12 cellular contexts compared by ENCODE assay signal in the genomic region with DNA sequence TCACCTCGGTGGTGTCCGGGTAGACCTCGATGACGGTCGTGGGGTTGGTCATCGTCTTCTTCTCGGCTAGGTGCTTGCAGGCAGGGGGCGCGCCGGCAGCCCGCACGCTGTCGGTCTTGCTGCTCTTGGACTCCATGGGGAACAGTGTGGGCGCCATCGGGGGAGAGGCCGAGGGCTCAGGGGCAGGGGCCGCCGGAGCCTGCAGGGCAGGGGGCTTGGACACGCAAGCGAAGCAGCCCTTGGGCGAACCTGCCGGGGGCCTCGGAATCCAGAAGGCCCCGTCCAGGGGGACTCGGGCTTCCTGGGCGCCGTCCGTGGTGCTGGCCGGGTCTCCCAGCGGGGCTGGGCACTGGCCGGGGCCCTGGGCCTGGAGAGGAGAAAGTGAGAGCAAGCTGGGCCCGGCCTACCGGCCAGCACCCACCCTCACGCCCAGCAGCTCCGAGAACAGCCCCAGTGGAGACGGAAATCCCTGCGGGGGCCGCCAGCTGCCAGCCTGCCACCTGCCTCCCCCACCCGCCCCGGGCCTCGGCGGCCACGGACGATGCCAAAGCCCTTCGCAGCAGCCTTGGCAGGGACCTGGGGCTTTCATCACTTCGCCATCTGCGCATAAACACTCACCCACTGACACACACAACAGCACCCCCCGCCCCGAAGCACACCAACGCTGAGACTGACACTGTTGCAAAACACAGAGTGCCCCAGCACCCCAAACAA. TPM values are rescaled to one million over a fixed set of nuclear protein-coding genes. Genes with fewer than 3 reads are reported as not detected.
DNase-seq lines count a peak whose midpoint lies in the region; ATAC-seq, FAIRE-seq and TF ChIP-seq lines count a peak whose summit lies in the region.
"Had no signal": no experiment of that assay in that cellular context is flagged by ENCODE, and none has a peak within 500 bp of the region (broad histone marks: within the 10 kb centered on the region; RNA-seq: fewer than 3 reads in every experiment).

No MANE protein-coding gene starts in this region.

- DNase-seq in G401 (ENCODE audit: low spot score) (peak; percentile 90), astrocyte (ENCODE audit: low read depth) (no peak), hepatocyte (ENCODE audit: low spot score) (no peak), gastrocnemius medialis (peak; percentile 54 to 79), NCI-H187 treated with DMSO at 0.1 percent for 48 hours (lab: John Stamatoyannopoulos, UW) (no peak), OCI-M2 (lab: John Stamatoyannopoulos, UW; ENCODE audit: unreplicated experiment) (no peak), GM10266 (ENCODE audit: extremely low spot score) (no peak)
- no peak for DNase-seq in activated CD8-positive, alpha-beta T cell treated with anti-CD3 and anti-CD28 coated beads, Interleukin-2, amount 10 ng/mL, durations not matched to agents 7 days and 5 days
- DNase-seq: NCI-H2081; stimulated activated naive B cell treated with anti-CD40 and anti-IgM and Interleukin-4, amounts not matched to agents 10 μg/mL and 1 μg/mL and 100 μg/mL, for 72 hours; T-cell had no signal

- H3K4me2 ChIP-seq in astrocyte (ENCODE audit: low read length) = peak overlapping the region; percentile 84
- peak overlapping the region; percentile 95 for H3K4me2 ChIP-seq in hepatocyte

- peaks cover 9% of the 10 kb centered on the region for H3K27me3 Mint-ChIP-seq in astrocyte (ENCODE audit: low read depth, unreplicated experiment)
- peaks cover 22% of the 10 kb centered on the region for H3K27me3 Mint-ChIP-seq in activated CD8-positive, alpha-beta T cell treated with anti-CD3 and anti-CD28 coated beads, Interleukin-2, amount 10 ng/mL, durations not matched to agents 7 days and 5 days (ENCODE audit: low read depth)

- in situ Hi-C loops in G401 (cut with HindIII; ENCODE audit: low sequenced_read_pairs) = no loop called here
- in situ Hi-C loops in gastrocnemius medialis (cut with MboI; ENCODE audit: low sequenced_read_pairs in 4 of 4) = no loop called here

- H3K4me3 Mint-ChIP-seq in astrocyte (ENCODE audit: unreplicated experiment) = peak overlapping the region; percentile 70
- no peak overlapping the region for H3K4me3 Mint-ChIP-seq in activated CD8-positive, alpha-beta T cell treated with anti-CD3 and anti-CD28 coated beads, Interleukin-2, amount 10 ng/mL, durations not matched to agents 7 days and 5 days
- H3K4me3 Mint-ChIP-seq: stimulated activated naive B cell treated with anti-CD40 and anti-IgM and Interleukin-4, amounts not matched to agents 10 μg/mL and 1 μg/mL and 100 μg/mL, for 72 hours had no signal

- H3K4me1 Mint-ChIP-seq in astrocyte (ENCODE audit: low read depth, unreplicated experiment) = peaks cover 12% of the 10 kb centered on the region
- peaks cover 19% of the 10 kb centered on the region for H3K4me1 Mint-ChIP-seq in activated CD8-positive, alpha-beta T cell treated with anti-CD3 and anti-CD28 coated beads, Interleukin-2, amount 10 ng/mL, durations not matched to agents 7 days and 5 days (ENCODE audit: low read depth)

- peaks cover 6% of the 10 kb centered on the region for H3K9me3 ChIP-seq in astrocyte (ENCODE audit: insufficient read depth, low read depth, low read length)
- H3K9me3 ChIP-seq in hepatocyte (ENCODE audit: low read depth) = no peaks in the 10 kb centered on the region
- H3K9me3 ChIP-seq in gastrocnemius medialis = no peaks in the 10 kb centered on the region

- intact Hi-C loops in gastrocnemius medialis (cut with DNase I; ENCODE audit: low total_unique reads) = loop anchor here (2.0 to 5.0 kb wide), 2 partner anchors 15 to 181 kb away; a partner anchor contains a TSS

- WGBS in hepatocyte (ENCODE audit: low lambda C conversion rate, missing lambda C conversion rate) = 75% methylated on average over 21 of the region's 50 CpGs

- FAIRE-seq in astrocyte (lab: Jason Lieb, UNC) = no peak

- POLR2A ChIA-PET in activated CD8-positive, alpha-beta T cell treated with anti-CD3 and anti-CD28 coated beads, Interleukin-2, amount 10 ng/mL, durations not matched to agents 7 days and 5 days (lab: Charles Lee) = no interaction called here

- no peaks in the 10 kb centered on the region for H3K9me3 Mint-ChIP-seq in astrocyte (ENCODE audit: unreplicated experiment)
- H3K9me3 Mint-ChIP-seq in activated CD8-positive, alpha-beta T cell treated with anti-CD3 and anti-CD28 coated beads, Interleukin-2, amount 10 ng/mL, durations not matched to agents 7 days and 5 days (ENCODE audit: insufficient read depth) = no peaks in the 10 kb centered on the region
- H3K9me3 Mint-ChIP-seq: T-cell had no signal

- H3K36me3 ChIP-seq in astrocyte (ENCODE audit: insufficient read depth, low read length) (no peaks in the 10 kb centered on the region), hepatocyte (replicated peaks; ENCODE audit: insufficient read depth, low read depth) (no peaks in the 10 kb centered on the region), gastrocnemius medialis (peaks cover 0 to 4% of the 10 kb centered on the region in 2 donors)

- H3K27ac Mint-ChIP-seq in astrocyte (ENCODE audit: unreplicated experiment) = no peak overlapping the region
- no peak overlapping the region for H3K27ac Mint-ChIP-seq in activated CD8-positive, alpha-beta T cell treated with anti-CD3 and anti-CD28 coated beads, Interleukin-2, amount 10 ng/mL, durations not matched to agents 7 days and 5 days
- H3K27ac Mint-ChIP-seq: stimulated activated naive B cell treated with anti-CD40 and anti-IgM and Interleukin-4, amounts not matched to agents 10 μg/mL and 1 μg/mL and 100 μg/mL, for 72 hours; T-cell had no signal

- CTCF ChIA-PET in activated CD8-positive, alpha-beta T cell treated with anti-CD3 and anti-CD28 coated beads, Interleukin-2, amount 10 ng/mL, durations not matched to agents 7 days and 5 days (lab: Charles Lee) = no interaction called here

- H3K4me1 ChIP-seq in astrocyte (ENCODE audit: insufficient read depth, low read length) (peaks cover 28% of the 10 kb centered on the region), hepatocyte (ENCODE audit: insufficient read depth) (peaks cover 17% of the 10 kb centered on the region), gastrocnemius medialis (peaks cover 61 to 76% of the 10 kb centered on the region in 2 donors)

- no peaks in the 10 kb centered on the region for H3K27me3 ChIP-seq in astrocyte (ENCODE audit: insufficient read depth, low read length)
- peaks cover 9% of the 10 kb centered on the region for H3K27me3 ChIP-seq in hepatocyte
- H3K27me3 ChIP-seq in gastrocnemius medialis = no peaks in the 10 kb centered on the region

- H3K9ac ChIP-seq in astrocyte (ENCODE audit: low read length) = no peak overlapping the region
- H3K9ac ChIP-seq: parathyroid adenoma had no signal

- peak in 1 of 2 donors; percentile 40 for TF ChIP-seq POLR2A in gastrocnemius medialis (IDR thresholded peaks at IDR 0.05)

- H3K4me3 ChIP-seq in astrocyte (ENCODE audit: insufficient read depth, low read depth, low read length) (peak overlapping the region; percentile 49), hepatocyte (no peak overlapping the region), gastrocnemius medialis (peak overlapping the region; percentile 44 to 62 (median 54))

- no peaks in the 10 kb centered on the region for H3K9me2 ChIP-seq in hepatocyte (replicated peaks; ENCODE audit: insufficient read depth)

- ATAC-seq in gastrocnemius medialis = peak; percentile 14 to 16
- ATAC-seq in activated CD8-positive, alpha-beta T cell treated with anti-CD3 and anti-CD28 coated beads, Interleukin-2, amount 10 ng/mL, durations not matched to agents 7 days and 5 days = no peak
- ATAC-seq: stimulated activated naive B cell treated with anti-CD40 and anti-IgM and Interleukin-4, amounts not matched to agents 10 μg/mL and 1 μg/mL and 100 μg/mL, for 72 hours had no signal

- no peak overlapping the region for H2AFZ ChIP-seq in astrocyte (ENCODE audit: low read depth, low read length)
- no peak overlapping the region for H2AFZ ChIP-seq in hepatocyte
- H2AFZ ChIP-seq: parathyroid adenoma had no signal

- peaks cover 6% of the 10 kb centered on the region for H3K36me3 Mint-ChIP-seq in astrocyte (ENCODE audit: low read depth, unreplicated experiment)
- no peaks in the 10 kb centered on the region for H3K36me3 Mint-ChIP-seq in activated CD8-positive, alpha-beta T cell treated with anti-CD3 and anti-CD28 coated beads, Interleukin-2, amount 10 ng/mL, durations not matched to agents 7 days and 5 days (ENCODE audit: low read depth)
- H3K36me3 Mint-ChIP-seq: T-cell had no signal

- peaks cover 27% of the 10 kb centered on the region for H4K20me1 ChIP-seq in astrocyte (ENCODE audit: insufficient read depth, low read length)
- H4K20me1 ChIP-seq in hepatocyte (ENCODE audit: insufficient read depth, poor library complexity, severe bottlenecking) = no peaks in the 10 kb centered on the region

- no peak for TF ChIP-seq CTCF in astrocyte (IDR thresholded peaks at IDR 0.05; ENCODE audit: insufficient read depth, low read depth, low read length)
- no peak for TF ChIP-seq CTCF in hepatocyte (IDR thresholded peaks at IDR 0.05; ENCODE audit: poor library complexity)
- no peak for TF ChIP-seq CTCF in gastrocnemius medialis (IDR thresholded peaks at IDR 0.05 in 4 of 5, conservative IDR thresholded peaks at IDR 0.05 in 1 of 5)
- TF ChIP-seq CTCF in GM10266 (IDR thresholded peaks at IDR 0.05; ENCODE audit: control insufficient read depth, insufficient read depth, low read depth, missing control alignments) = no peak

- H3K27ac ChIP-seq in astrocyte (ENCODE audit: low read depth, low read length) (no peak overlapping the region), hepatocyte (no peak overlapping the region), gastrocnemius medialis (peak overlapping the region; percentile 83 to 90 (median 88))
- H3K27ac ChIP-seq: parathyroid adenoma had no signal

- H3K79me2 ChIP-seq in astrocyte (ENCODE audit: insufficient read depth, low read length) (no peaks in the 10 kb centered on the region), hepatocyte (no peaks in the 10 kb centered on the region)
- H3K79me2 ChIP-seq: parathyroid adenoma had no signal

RNA-seq across cellular contexts. Expression of a gene that starts 2.5 kb away (rescaled TPM):
- total RNA-seq in G401 (2014; rRNA removed; shearing (Covaris generic)) = not detected in 2 replicates
- 2.0 and 5.1 TPM in 2 replicates for total RNA-seq in astrocyte
- total RNA-seq in hepatocyte = 1.1 and 1.4 TPM in 2 replicates
- 0.89 and 1.9 TPM in 2 replicates for polyA plus RNA-seq in hepatocyte
- 1 to 10 TPM; 1.1 to 7.2 (median 4.9) TPM for total RNA-seq in gastrocnemius medialis
- 1 to 10 TPM in 1 of 2 experiments, under 1 TPM in 1; 0.63 to 1.0 TPM for total RNA-seq in activated CD8-positive, alpha-beta T cell treated with anti-CD3 and anti-CD28 coated beads, Interleukin-2, amount 10 ng/mL, durations not matched to agents 7 days and 5 days

RNA-seq across cellular contexts. Expression of a gene that starts 15.8 kb away (rescaled TPM):
- total RNA-seq in G401 (2014; rRNA removed; shearing (Covaris generic)) = 192 and 219 TPM in 2 replicates
- 290 and 340 TPM in 2 replicates for total RNA-seq in astrocyte
- total RNA-seq in hepatocyte = 507 and 562 TPM in 2 replicates
- 1,181 and 1,283 TPM in 2 replicates for polyA plus RNA-seq in hepatocyte
- total RNA-seq in gastrocnemius medialis = 100 to 1,000 TPM; 490 to 981 (median 845) TPM
- total RNA-seq in activated CD8-positive, alpha-beta T cell treated with anti-CD3 and anti-CD28 coated beads, Interleukin-2, amount 10 ng/mL, durations not matched to agents 7 days and 5 days = 100 to 1,000 TPM; 153 to 172 TPM

RNA-seq across cellular contexts. Expression of a gene that starts 50.9 kb away (rescaled TPM):
- not detected in 2 replicates for total RNA-seq in G401 (2014; rRNA removed; shearing (Covaris generic))
- total RNA-seq in astrocyte = not detected in 2 replicates
- not detected in 2 replicates for total RNA-seq in hepatocyte
- not detected in 2 replicates for polyA plus RNA-seq in hepatocyte
- not detected for total RNA-seq in gastrocnemius medialis
- total RNA-seq in activated CD8-positive, alpha-beta T cell treated with anti-CD3 and anti-CD28 coated beads, Interleukin-2, amount 10 ng/mL, durations not matched to agents 7 days and 5 days = not detected
- total RNA-seq: T-cell had no signal

Comparison
In these comparisons a context has a peak if more than half of its experiments do, and no peak if none do; other contexts are left out.
1. DNase-seq: peak in G401 (single experiment) and gastrocnemius medialis (2 of 2); none in astrocyte (single experiment), hepatocyte (single experiment), activated CD8-positive, alpha-beta T cell treated with anti-CD3 and anti-CD28 coated beads, Interleukin-2, amount 10 ng/mL, durations not matched to agents 7 days and 5 days (single experiment), NCI-H187 treated with DMSO at 0.1 percent for 48 hours (single experiment), OCI-M2 (single experiment) and GM10266 (single experiment).
2. H3K27ac ChIP-seq: peak in gastrocnemius medialis (4 of 4); none in astrocyte (single experiment) and hepatocyte (single experiment).